8 cellular contexts compared by ENCODE assay signal in genomic region chr2:216500572-216500971, GRCh38. TPM values are rescaled to one million over a fixed set of nuclear protein-coding genes. Genes with fewer than 3 reads are reported as not detected.
DNase-seq lines count a peak whose midpoint lies in the region; ATAC-seq, FAIRE-seq and TF ChIP-seq lines count a peak whose summit lies in the region.

No MANE protein-coding gene starts in this region.

- no peaks in the 10 kb centered on the region for H3K9me3 Mint-ChIP-seq in activated CD4-positive, alpha-beta T cell treated with anti-CD3 and anti-CD28 coated beads for 36 hours (ENCODE audit: low read depth)

- peak overlapping the region; percentile 86; the same call in 1 of the 2 replicates for H3K27ac ChIP-seq in VCaP

- H3K4me1 Mint-ChIP-seq in activated CD4-positive, alpha-beta T cell treated with anti-CD3 and anti-CD28 coated beads for 36 hours, result peaks cover 56% of the 10 kb centered on the region

- CTCF ChIA-PET in activated CD4-positive, alpha-beta T cell treated with anti-CD3 and anti-CD28 coated beads for 36 hours (lab: Charles Lee), result no interaction called here

- no peak for ATAC-seq in activated CD4-positive, alpha-beta T cell treated with anti-CD3 and anti-CD28 coated beads for 36 hours

- TF ChIP-seq CTCF in VCaP (conservative IDR thresholded peaks at IDR 0.05) (no peak), fibroblast of mammary gland (conservative IDR thresholded peaks at IDR 0.05; ENCODE audit: control insufficient read depth, insufficient read depth, low read depth, low read length) (no peak)

- intact Hi-C loops in activated CD4-positive, alpha-beta T cell treated with anti-CD3 and anti-CD28 coated beads for 36 hours (cut with DNase I, micrococcal nuclease), result loop anchor here in 1 of 2 experiments (5.0 kb wide), 1 partner anchor 388 kb away; no protein-coding TSS in a partner anchor

- peak overlapping the region; percentile 85 for H3K4me3 ChIP-seq in fibroblast of mammary gland (ENCODE audit: control insufficient read depth, low read depth, low read length)
- H3K4me3 ChIP-seq in skeletal muscle cell (ENCODE audit: low read depth, low read length), result peak overlapping the region; percentile 97

- peaks cover 74% of the 10 kb centered on the region for H3K36me3 Mint-ChIP-seq in activated CD4-positive, alpha-beta T cell treated with anti-CD3 and anti-CD28 coated beads for 36 hours (ENCODE audit: low read depth)

- DNase-seq in activated CD4-positive, alpha-beta T cell treated with anti-CD3 and anti-CD28 coated beads for 36 hours, result no peak
- no peak for DNase-seq in activated CD4-positive, alpha-beta T cell treated with anti-CD3 and anti-CD28 coated beads, Interleukin-2, amount 50 U/mL, for 1 hour
- DNase-seq in fibroblast of mammary gland (ENCODE audit: low read depth), result no peak
- DNase-seq in skeletal muscle cell (ENCODE audit: low read depth), result no peak
- DNase-seq in GM19239 (ENCODE audit: insufficient read length, low spot score), result no peak
- no peak for DNase-seq in urothelium cell line (ENCODE audit: low spot score)
- no peak for DNase-seq in GOT3 (lab: John Stamatoyannopoulos, UW)

- peak overlapping the region; percentile 96 for H3K27ac Mint-ChIP-seq in activated CD4-positive, alpha-beta T cell treated with anti-CD3 and anti-CD28 coated beads for 36 hours

- POLR2A ChIA-PET in activated CD4-positive, alpha-beta T cell treated with anti-CD3 and anti-CD28 coated beads for 36 hours (lab: Charles Lee), result no interaction called here

- H3K4me3 Mint-ChIP-seq in activated CD4-positive, alpha-beta T cell treated with anti-CD3 and anti-CD28 coated beads for 36 hours, result peak overlapping the region; percentile 98

- FAIRE-seq in GM19239 (lab: Jason Lieb, UNC) (no peak), urothelium cell line (lab: Jason Lieb, UNC) (no peak)

- no peaks in the 10 kb centered on the region for H3K27me3 Mint-ChIP-seq in activated CD4-positive, alpha-beta T cell treated with anti-CD3 and anti-CD28 coated beads for 36 hours

RNA-seq across cellular contexts. Expression of gene RPL37A, which starts 1.9 kb away (rescaled TPM):
- total RNA-seq in activated CD4-positive, alpha-beta T cell treated with anti-CD3 and anti-CD28 coated beads for 36 hours, result 1,000 to 10,000 TPM; 3,228 to 4,134 TPM
